1 cellular context compared by ENCODE assay signal in the genomic region with DNA sequence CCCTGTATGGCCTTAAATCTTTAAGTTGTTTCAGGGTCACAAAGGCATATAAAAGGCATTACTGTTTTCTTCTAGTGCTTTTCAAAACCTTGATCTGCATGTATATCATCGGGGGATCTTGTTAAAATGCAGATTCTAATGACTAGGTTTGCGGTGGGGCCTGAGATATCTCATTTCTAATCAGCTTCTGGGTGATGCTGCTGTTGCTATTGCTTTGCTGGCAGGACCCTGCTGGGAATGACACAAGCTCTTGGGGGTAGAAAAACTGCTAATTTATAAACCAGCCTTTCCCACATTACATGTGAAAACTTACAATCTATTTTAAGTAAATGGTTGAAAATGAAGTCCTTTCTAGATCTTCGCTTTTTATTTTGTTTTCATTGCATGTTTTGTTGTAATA.
TF ChIP-seq lines count a peak whose summit lies in the region.

No MANE protein-coding gene starts in this region.

TF ChIP-seq in SK-N-SH treated with all-trans-retinoic acid at 6 μM for 48 hours, 23 proteins besides CTCF, POLR2A, EP300 and RAD21 (continued from another document):
- no peak for TF ChIP-seq TSHZ2 (CRISPR knock-in tag; IDR thresholded peaks at IDR 0.05)
- TF ChIP-seq SNAI2 (CRISPR knock-in tag; IDR thresholded peaks at IDR 0.05): no peak
- no peak for TF ChIP-seq ZFP30 (CRISPR knock-in tag; IDR thresholded peaks at IDR 0.05)
- TF ChIP-seq BACH2 (CRISPR knock-in tag; IDR thresholded peaks at IDR 0.05; ENCODE audit: borderline replicate concordance): no peak
- no peak for TF ChIP-seq PPARA (CRISPR knock-in tag; IDR thresholded peaks at IDR 0.05; ENCODE audit: borderline replicate concordance)
- no peak for TF ChIP-seq TOX (CRISPR knock-in tag; IDR thresholded peaks at IDR 0.05; ENCODE audit: borderline replicate concordance)
- no peak for TF ChIP-seq CREB5 (CRISPR knock-in tag; IDR thresholded peaks at IDR 0.05; ENCODE audit: low read depth)
- no peak for TF ChIP-seq ZNF70 (CRISPR knock-in tag; IDR thresholded peaks at IDR 0.05)
- no peak for TF ChIP-seq ZC3H10 (CRISPR knock-in tag; IDR thresholded peaks at IDR 0.05)
- no peak for TF ChIP-seq PATZ1 (CRISPR knock-in tag; IDR thresholded peaks at IDR 0.05; ENCODE audit: borderline replicate concordance)
- no peak for TF ChIP-seq TCF4 (CRISPR knock-in tag; IDR thresholded peaks at IDR 0.05; ENCODE audit: borderline replicate concordance)
